In the genomic region with DNA sequence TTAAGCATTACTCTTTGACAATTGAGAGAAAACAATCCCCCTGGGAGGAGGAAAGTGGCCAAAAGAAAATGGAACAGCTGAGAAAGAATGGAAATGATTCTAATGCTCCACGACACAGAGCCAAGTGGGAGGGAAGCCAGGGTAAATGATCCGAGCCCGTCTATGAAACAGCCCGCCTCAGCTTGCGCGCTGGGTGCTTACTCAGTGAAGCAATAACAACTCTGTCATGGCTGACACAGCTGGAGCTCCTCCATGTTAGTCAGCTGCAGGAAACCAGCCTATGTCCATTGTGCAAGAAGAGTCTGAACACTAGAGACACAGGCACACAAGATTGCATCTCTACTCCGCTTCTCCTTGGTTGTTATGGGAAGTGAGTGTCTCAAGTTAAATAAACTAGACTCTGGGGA, we compare ENCODE assay signal across 8 cellular contexts. TPM values are rescaled to one million over a fixed set of nuclear protein-coding genes. Genes with fewer than 3 reads are reported as not detected.
DNase-seq lines count a peak whose midpoint lies in the region; ATAC-seq and TF ChIP-seq lines count a peak whose summit lies in the region.

No MANE protein-coding gene starts in this region.

- H2AFZ ChIP-seq in mammary epithelial cell (ENCODE audit: low read depth, low read length) (peak overlapping the region; percentile 79), smooth muscle cell (ENCODE audit: low read depth) (no peak overlapping the region)

- H3K27ac Mint-ChIP-seq in CD4-positive, alpha-beta memory T cell, result peak overlapping the region in 1 of 7 donors; percentile 10
- no peak overlapping the region for H3K27ac Mint-ChIP-seq in activated CD8-positive, alpha-beta T cell treated with anti-CD3 and anti-CD28 coated beads, Interleukin-2, amount 10 ng/mL, durations not matched to agents 7 days and 5 days

- POLR2A ChIA-PET in CD4-positive, alpha-beta memory T cell (lab: Charles Lee; ENCODE audit: partially characterized antibody), result no interaction called here
- POLR2A ChIA-PET in activated CD8-positive, alpha-beta T cell treated with anti-CD3 and anti-CD28 coated beads, Interleukin-2, amount 10 ng/mL, durations not matched to agents 7 days and 5 days (lab: Charles Lee), result no interaction called here

- no peaks in the 10 kb centered on the region for H3K79me2 ChIP-seq in mammary epithelial cell (ENCODE audit: insufficient read depth, low read length)
- H3K79me2 ChIP-seq in smooth muscle cell (ENCODE audit: low read depth), result no peaks in the 10 kb centered on the region

- H3K9me3 ChIP-seq in mammary epithelial cell (replicated peaks; ENCODE audit: insufficient read depth, low read length), result no peaks in the 10 kb centered on the region
- no peaks in the 10 kb centered on the region for H3K9me3 ChIP-seq in right lobe of liver
- H3K9me3 ChIP-seq in upper lobe of right lung, result no peaks in the 10 kb centered on the region
- no peaks in the 10 kb centered on the region for H3K9me3 ChIP-seq in smooth muscle cell (replicated peaks; ENCODE audit: low read depth)
- H3K9me3 ChIP-seq in CD4-positive, alpha-beta memory T cell (ENCODE audit: control insufficient read depth in 1 of 2, low read length in 2 of 2), result no peaks in the 10 kb centered on the region

- H3K4me1 Mint-ChIP-seq in CD4-positive, alpha-beta memory T cell, result no peaks in the 10 kb centered on the region
- H3K4me1 Mint-ChIP-seq in activated CD8-positive, alpha-beta T cell treated with anti-CD3 and anti-CD28 coated beads, Interleukin-2, amount 10 ng/mL, durations not matched to agents 7 days and 5 days (ENCODE audit: low read depth), result no peaks in the 10 kb centered on the region

- H3K9me3 Mint-ChIP-seq in CD4-positive, alpha-beta memory T cell, result no peaks in the 10 kb centered on the region
- no peaks in the 10 kb centered on the region for H3K9me3 Mint-ChIP-seq in activated CD8-positive, alpha-beta T cell treated with anti-CD3 and anti-CD28 coated beads, Interleukin-2, amount 10 ng/mL, durations not matched to agents 7 days and 5 days (ENCODE audit: insufficient read depth)

- TF ChIP-seq CTCF in mammary epithelial cell (conservative IDR thresholded peaks at IDR 0.05 in 1 of 2, IDR thresholded peaks at IDR 0.05 in 1 of 2; ENCODE audit: extremely low read depth in 1 of 2, insufficient read depth in 1 of 2, low read depth in 1 of 2, low read length in 2 of 2) (no peak), right lobe of liver (IDR thresholded peaks at IDR 0.05) (no peak), upper lobe of right lung (IDR thresholded peaks at IDR 0.05) (no peak), smooth muscle cell (IDR thresholded peaks at IDR 0.05; ENCODE audit: borderline replicate concordance, insufficient read depth, poor library complexity, severe bottlenecking) (no peak)

- H4K20me1 ChIP-seq in mammary epithelial cell (ENCODE audit: insufficient read depth, low read length) (no peaks in the 10 kb centered on the region), smooth muscle cell (ENCODE audit: low read depth) (no peaks in the 10 kb centered on the region)

- no peak overlapping the region for H3K4me3 Mint-ChIP-seq in CD4-positive, alpha-beta memory T cell
- no peak overlapping the region for H3K4me3 Mint-ChIP-seq in activated CD8-positive, alpha-beta T cell treated with anti-CD3 and anti-CD28 coated beads, Interleukin-2, amount 10 ng/mL, durations not matched to agents 7 days and 5 days

- peaks cover 6 to 14% of the 10 kb centered on the region in 2 donors for H3K36me3 Mint-ChIP-seq in CD4-positive, alpha-beta memory T cell
- peaks cover 9% of the 10 kb centered on the region for H3K36me3 Mint-ChIP-seq in activated CD8-positive, alpha-beta T cell treated with anti-CD3 and anti-CD28 coated beads, Interleukin-2, amount 10 ng/mL, durations not matched to agents 7 days and 5 days (ENCODE audit: low read depth)

- H3K36me3 ChIP-seq in mammary epithelial cell (ENCODE audit: insufficient read depth, low read length) (peaks cover 5% of the 10 kb centered on the region), right lobe of liver (peaks cover 0 to 4% (median 0%) of the 10 kb centered on the region in 4 donors), upper lobe of right lung (peaks cover 19% of the 10 kb centered on the region), smooth muscle cell (ENCODE audit: low read depth) (peaks cover 4% of the 10 kb centered on the region)
- peaks cover 9% of the 10 kb centered on the region for H3K36me3 ChIP-seq in CD4-positive, alpha-beta memory T cell (ENCODE audit: insufficient read depth, low read length)

- H3K4me1 ChIP-seq in mammary epithelial cell (ENCODE audit: insufficient read depth, low read length), result peaks cover 7% of the 10 kb centered on the region
- H3K4me1 ChIP-seq in right lobe of liver, result no peaks in the 10 kb centered on the region
- no peaks in the 10 kb centered on the region for H3K4me1 ChIP-seq in upper lobe of right lung
- H3K4me1 ChIP-seq in smooth muscle cell (ENCODE audit: low read depth), result no peaks in the 10 kb centered on the region
- no peaks in the 10 kb centered on the region for H3K4me1 ChIP-seq in CD4-positive, alpha-beta memory T cell (ENCODE audit: insufficient read depth, low read length)

- H3K27me3 Mint-ChIP-seq in CD4-positive, alpha-beta memory T cell, result no peaks in the 10 kb centered on the region
- no peaks in the 10 kb centered on the region for H3K27me3 Mint-ChIP-seq in activated CD8-positive, alpha-beta T cell treated with anti-CD3 and anti-CD28 coated beads, Interleukin-2, amount 10 ng/mL, durations not matched to agents 7 days and 5 days (ENCODE audit: low read depth)

- intact Hi-C loops in mammary epithelial cell (cut with micrococcal nuclease), result loop anchor here (2.0 kb wide), 1 partner anchor 19 kb away; the partner anchor contains the start of gene NOA1
- intact Hi-C loops in right lobe of liver (cut with DNase I), result no loop called here
- intact Hi-C loops in upper lobe of right lung (cut with DNase I), result no loop called here
- intact Hi-C loops in CD4-positive, alpha-beta memory T cell (cut with micrococcal nuclease), result loop anchor here (1.0 kb wide), 1 partner anchor 49 kb away; no protein-coding TSS in a partner anchor

- TF ChIP-seq POLR2A in right lobe of liver (IDR thresholded peaks at IDR 0.05), result no peak

- BruUV-seq in mammary epithelial cell (replicated peaks; lab: Mats Ljungman, UMichigan), result no TSS peak

- H3K4me3 ChIP-seq in mammary epithelial cell (replicated peaks in 1 of 3; ENCODE audit: insufficient read depth in 1 of 3, low read depth in 2 of 3, low read length in 3 of 3) (no peak overlapping the region), right lobe of liver (no peak overlapping the region), upper lobe of right lung (no peak overlapping the region), smooth muscle cell (no peak overlapping the region)
- no peak overlapping the region for H3K4me3 ChIP-seq in CD4-positive, alpha-beta memory T cell (ENCODE audit: low read length in 2 of 2)

- H3F3A ChIP-seq in smooth muscle cell (ENCODE audit: low read depth), result no peaks in the 10 kb centered on the region

- peak overlapping the region; percentile 55 for H3K4me2 ChIP-seq in mammary epithelial cell (ENCODE audit: insufficient read depth, low read depth, low read length)
- no peak overlapping the region for H3K4me2 ChIP-seq in smooth muscle cell

- no peak overlapping the region for H3K27ac ChIP-seq in mammary epithelial cell (ENCODE audit: insufficient read depth, low read depth, low read length)
- H3K27ac ChIP-seq in right lobe of liver, result no peak overlapping the region
- no peak overlapping the region for H3K27ac ChIP-seq in upper lobe of right lung
- no peak overlapping the region for H3K27ac ChIP-seq in smooth muscle cell (ENCODE audit: low read depth)
- H3K27ac ChIP-seq in CD4-positive, alpha-beta memory T cell (ENCODE audit: low read depth, low read length), result no peak overlapping the region

- CTCF ChIA-PET in mammary epithelial cell (lab: Charles Lee; ENCODE audit: low non-redundant PET), result no interaction called here
- CTCF ChIA-PET in CD4-positive, alpha-beta memory T cell (lab: Charles Lee; ENCODE audit: partially characterized antibody), result no interaction called here
- CTCF ChIA-PET in activated CD8-positive, alpha-beta T cell treated with anti-CD3 and anti-CD28 coated beads, Interleukin-2, amount 10 ng/mL, durations not matched to agents 7 days and 5 days (lab: Charles Lee), result no interaction called here

- DNase-seq in AML-193 (lab: John Stamatoyannopoulos, UW) (peak; percentile 80 to 86), NCI-H187 treated with DMSO at 0.1 percent for 48 hours (lab: John Stamatoyannopoulos, UW) (peak; percentile 54), mammary epithelial cell (peak; percentile 83), right lobe of liver (peak; percentile 61 to 77 (median 64)), upper lobe of right lung (no peak), smooth muscle cell (lab: John Stamatoyannopoulos, UW; ENCODE audit: unreplicated experiment) (no peak)
- no peak for DNase-seq in CD4-positive, alpha-beta memory T cell
- no peak for DNase-seq in activated CD8-positive, alpha-beta T cell treated with anti-CD3 and anti-CD28 coated beads, Interleukin-2, amount 10 ng/mL, durations not matched to agents 7 days and 5 days

- H3K9ac ChIP-seq in mammary epithelial cell (ENCODE audit: insufficient read depth, low read length), result no peak overlapping the region
- no peak overlapping the region for H3K9ac ChIP-seq in smooth muscle cell (ENCODE audit: low read depth)

- dilution Hi-C loops in mammary epithelial cell (cut with HindIII; ENCODE audit: low sequenced_read_pairs), result no loop called here

- in situ Hi-C loops in mammary epithelial cell (cut with MboI; ENCODE audit: low sequenced_read_pairs in 2 of 2), result no loop called here

- no peaks in the 10 kb centered on the region for H3K27me3 ChIP-seq in mammary epithelial cell (ENCODE audit: insufficient read depth, low read length)
- H3K27me3 ChIP-seq in right lobe of liver, result no peaks in the 10 kb centered on the region
- no peaks in the 10 kb centered on the region for H3K27me3 ChIP-seq in upper lobe of right lung
- H3K27me3 ChIP-seq in smooth muscle cell (ENCODE audit: low read depth), result no peaks in the 10 kb centered on the region
- H3K27me3 ChIP-seq in CD4-positive, alpha-beta memory T cell (ENCODE audit: insufficient read depth, low read length), result no peaks in the 10 kb centered on the region

- WGBS in mammary epithelial cell (ENCODE audit: low coverage, missing lambda C conversion rate), result 25% methylated on average over 7 of the region's 7 CpGs
- WGBS in right lobe of liver (ENCODE audit: insufficient coverage, low coverage, low lambda C conversion rate, missing lambda C conversion rate), result 53% methylated on average over 6 of the region's 7 CpGs
- WGBS in smooth muscle cell (ENCODE audit: low lambda C conversion rate), result 86% methylated on average over 7 of the region's 7 CpGs

- ATAC-seq in right lobe of liver (peak; percentile 75 to 99 (median 94)), upper lobe of right lung (peak; percentile 95)
- ATAC-seq in activated CD8-positive, alpha-beta T cell treated with anti-CD3 and anti-CD28 coated beads, Interleukin-2, amount 10 ng/mL, durations not matched to agents 7 days and 5 days, result no peak

RNA-seq across cellular contexts. Expression of gene NOA1, which starts 19.3 kb away (rescaled TPM):
- 10 to 100 TPM; 16.1 to 22.7 TPM for total RNA-seq in mammary epithelial cell
- polyA plus RNA-seq in mammary epithelial cell, result 15.2 TPM
- 10.2 TPM for polyA minus RNA-seq in mammary epithelial cell
- total RNA-seq in right lobe of liver, result 10 to 100 TPM in 2 of 6 experiments, 1 to 10 TPM in 4; 4.7 to 12.7 (median 5.8) TPM
- 14.5 TPM for total RNA-seq in upper lobe of right lung
- total RNA-seq in smooth muscle cell, result 11.7 and 13.1 TPM in 2 replicates
- polyA plus RNA-seq in smooth muscle cell, result 7.0 and 8.4 TPM in 2 replicates
- 10 to 100 TPM; 20.1 to 20.4 TPM for total RNA-seq in CD4-positive, alpha-beta memory T cell
- 10 to 100 TPM; 17.5 to 21.6 TPM for polyA plus RNA-seq in CD4-positive, alpha-beta memory T cell
- 10 to 100 TPM; 19.1 to 21.9 TPM for total RNA-seq in activated CD8-positive, alpha-beta T cell treated with anti-CD3 and anti-CD28 coated beads, Interleukin-2, amount 10 ng/mL, durations not matched to agents 7 days and 5 days

RNA-seq across cellular contexts. Expression of gene POLR2B, which starts 20.6 kb away (rescaled TPM):
- 100 to 1,000 TPM; 104 to 105 TPM for total RNA-seq in mammary epithelial cell
- 57.4 TPM for polyA plus RNA-seq in mammary epithelial cell
- 56.2 TPM for polyA minus RNA-seq in mammary epithelial cell
- total RNA-seq in right lobe of liver, result 10 to 100 TPM; 24.6 to 37.1 (median 27.3) TPM
- 65.8 TPM for total RNA-seq in upper lobe of right lung
- 111 and 161 TPM in 2 replicates for total RNA-seq in smooth muscle cell
- polyA plus RNA-seq in smooth muscle cell, result 39.7 and 44.1 TPM in 2 replicates
- total RNA-seq in CD4-positive, alpha-beta memory T cell, result 100 to 1,000 TPM; 127 to 136 TPM
- 10 to 100 TPM; 53.6 to 69.8 TPM for polyA plus RNA-seq in CD4-positive, alpha-beta memory T cell
- 100 to 1,000 TPM; 121 to 122 TPM for total RNA-seq in activated CD8-positive, alpha-beta T cell treated with anti-CD3 and anti-CD28 coated beads, Interleukin-2, amount 10 ng/mL, durations not matched to agents 7 days and 5 days

RNA-seq across cellular contexts. Expression of gene REST, which starts 50.4 kb away (rescaled TPM):
- total RNA-seq in mammary epithelial cell (10 to 100 TPM; 45.6 to 52.2 TPM), right lobe of liver (10 to 100 TPM; 10.6 to 19.3 (median 16.4) TPM), upper lobe of right lung (39.0 TPM), smooth muscle cell (53.8 and 61.0 TPM in 2 replicates)
- polyA plus RNA-seq in mammary epithelial cell (18.2 TPM), smooth muscle cell (58.5 and 70.9 TPM in 2 replicates)
- 35.1 TPM for polyA minus RNA-seq in mammary epithelial cell
- 10 to 100 TPM; 77.3 to 79.2 TPM for total RNA-seq in CD4-positive, alpha-beta memory T cell
- polyA plus RNA-seq in CD4-positive, alpha-beta memory T cell, result 100 to 1,000 TPM; 170 to 178 TPM
- 10 to 100 TPM; 45.1 to 46.1 TPM for total RNA-seq in activated CD8-positive, alpha-beta T cell treated with anti-CD3 and anti-CD28 coated beads, Interleukin-2, amount 10 ng/mL, durations not matched to agents 7 days and 5 days

Comparison
In these comparisons a context has a peak if more than half of its experiments do, and no peak if none do; other contexts are left out.
1. DNase-seq: peak in AML-193 (2 of 2), NCI-H187 treated with DMSO at 0.1 percent for 48 hours (single experiment), mammary epithelial cell (single experiment) and right lobe of liver (3 of 3); none in upper lobe of right lung (single experiment), smooth muscle cell (single experiment), CD4-positive, alpha-beta memory T cell (0 of 5) and activated CD8-positive, alpha-beta T cell treated with anti-CD3 and anti-CD28 coated beads, Interleukin-2, amount 10 ng/mL, durations not matched to agents 7 days and 5 days (single experiment).
2. intact Hi-C loops: an anchor here in mammary epithelial cell (2.0 kb wide) and CD4-positive, alpha-beta memory T cell (1.0 kb wide); none called in right lobe of liver and upper lobe of right lung.